8 cellular contexts compared by ENCODE assay signal in genomic region chr11:64652586-64653387, GRCh38.
DNase-seq lines count a peak whose midpoint lies in the region; ATAC-seq and TF ChIP-seq lines count a peak whose summit lies in the region.

No MANE protein-coding gene starts in this region.

- H3K27ac Mint-ChIP-seq in T-helper 17 cell, result no peak overlapping the region

- TF ChIP-seq CTCF in GM10248 (IDR thresholded peaks at IDR 0.05; ENCODE audit: control extremely low read depth, extremely low read depth, low read depth, missing control alignments), result peak; percentile 89

- peaks cover 15% of the 10 kb centered on the region for H3K4me1 Mint-ChIP-seq in T-helper 17 cell

- POLR2A ChIA-PET in GM10248 (lab: Yijun Ruan, JAX), result interaction anchor here (0.6 kb wide), 1 partner anchor 122 kb away, joined by 6 read pairs; no protein-coding TSS in a partner anchor

- DNase-seq in GM10248 (ENCODE audit: extremely low spot score) (peak; percentile 85), NCI-H1105 treated with DMSO at 0.1 percent for 48 hours (lab: John Stamatoyannopoulos, UW) (peak; percentile 65), T-helper 17 cell (peak; percentile 31 to 74 (median 49)), anterior cingulate cortex (lab: John Stamatoyannopoulos, UW) (peak in 55 of 58 donors; percentile 42 to 89 (median 78)), hepatic stellate cell (ENCODE audit: low spot score) (peak; percentile 90), skeletal muscle cell (ENCODE audit: low read depth) (peak; percentile 24)

- no peaks in the 10 kb centered on the region for H3K9me3 ChIP-seq in T-helper 17 cell (ENCODE audit: control insufficient read depth, low read length, poor library complexity, severe bottlenecking)

- no peak overlapping the region for H3K4me3 Mint-ChIP-seq in T-helper 17 cell

- H3K36me3 Mint-ChIP-seq in T-helper 17 cell (ENCODE audit: low read depth), result peaks cover 3% of the 10 kb centered on the region

- CTCF ChIA-PET in GM10248 (lab: Yijun Ruan, JAX), result interaction anchor here (0.8 to 3.6 kb wide), 20 partner anchors 8 to 297 kb away, joined by 3 to 22 read pairs (median 4); no protein-coding TSS in a partner anchor

- H3K4me3 ChIP-seq in skeletal muscle cell (ENCODE audit: low read depth, low read length), result no peak overlapping the region

- H3K27me3 Mint-ChIP-seq in T-helper 17 cell, result peaks cover 29% of the 10 kb centered on the region

- peak; percentile 85 for ATAC-seq in T-helper 17 cell
- no peak for ATAC-seq in GM21515 (IDR thresholded peaks at IDR 0.05; ENCODE audit: unreplicated experiment)
- no peak for ATAC-seq in GM19023 (IDR thresholded peaks at IDR 0.05; ENCODE audit: unreplicated experiment)

Comparison
In these comparisons a context has a peak if more than half of its experiments do, and no peak if none do; other contexts are left out.
1. DNase-seq: peak in every context shown above with its lines; median percentile 90 in hepatic stellate cell; 85 in GM10248; 78 in anterior cingulate cortex; 65 in NCI-H1105 treated with DMSO at 0.1 percent for 48 hours; 49 in T-helper 17 cell; 24 in skeletal muscle cell.